ENCODE assay signal across 8 cellular contexts in the genomic region with DNA sequence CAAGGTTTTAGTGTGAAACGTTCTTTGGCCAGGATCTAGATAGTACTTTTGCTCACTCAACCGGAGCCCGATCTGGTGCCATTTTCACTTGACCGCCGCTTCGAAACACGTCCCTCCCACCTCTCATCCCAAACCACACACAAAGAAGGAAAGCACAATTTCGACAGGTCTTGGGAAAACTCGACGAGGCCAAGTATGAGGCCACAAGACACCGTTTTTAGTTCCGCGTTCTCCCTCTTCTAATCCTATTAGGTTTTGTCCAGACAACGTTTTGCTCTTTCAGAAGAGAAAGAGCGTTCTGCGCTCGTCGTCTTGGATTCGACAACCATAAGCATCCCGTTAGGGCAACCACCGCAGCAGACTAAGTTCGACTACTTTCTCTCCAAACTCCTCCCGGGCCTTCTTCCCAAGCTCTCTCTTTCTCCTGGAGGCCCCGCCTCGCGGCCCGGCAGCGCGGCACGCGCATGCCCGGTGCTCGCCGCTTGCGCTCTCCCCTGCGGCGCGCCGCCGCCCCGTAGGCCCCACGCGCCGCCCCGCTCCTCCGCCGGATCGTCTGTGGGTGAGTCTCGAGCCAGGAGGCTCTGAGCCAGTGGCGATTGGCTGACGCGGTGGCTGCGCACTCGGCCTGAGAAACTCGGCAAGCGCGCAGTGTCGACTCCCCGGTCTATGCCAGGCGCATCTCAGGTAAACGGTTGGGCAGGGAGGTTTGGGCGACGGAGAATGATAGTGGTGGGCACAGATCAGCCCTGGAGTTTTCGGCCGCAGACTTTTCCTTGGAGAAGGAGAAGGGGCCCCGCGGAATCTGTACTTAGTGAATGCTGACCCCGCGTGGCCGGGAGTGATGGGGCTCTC. TPM values are rescaled to one million over a fixed set of nuclear protein-coding genes. Genes with fewer than 3 reads are reported as not detected.
A peak's percentile ranks its signal among the peaks of the same experiment; 100 is the strongest.
DNase-seq lines count a peak whose midpoint lies in the region; ATAC-seq and TF ChIP-seq lines count a peak whose summit lies in the region.

A gene with protein sequence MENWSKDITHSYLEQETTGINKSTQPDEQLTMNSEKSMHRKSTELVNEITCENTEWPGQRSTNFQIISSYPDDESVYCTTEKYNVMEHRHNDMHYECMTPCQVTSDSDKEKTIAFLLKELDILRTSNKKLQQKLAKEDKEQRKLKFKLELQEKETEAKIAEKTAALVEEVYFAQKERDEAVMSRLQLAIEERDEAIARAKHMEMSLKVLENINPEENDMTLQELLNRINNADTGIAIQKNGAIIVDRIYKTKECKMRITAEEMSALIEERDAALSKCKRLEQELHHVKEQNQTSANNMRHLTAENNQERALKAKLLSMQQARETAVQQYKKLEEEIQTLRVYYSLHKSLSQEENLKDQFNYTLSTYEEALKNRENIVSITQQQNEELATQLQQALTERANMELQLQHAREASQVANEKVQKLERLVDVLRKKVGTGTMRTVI (plus strand): TSS at position 517 of the 852 bp plus-strand sequence. CDS start 49,952 bp downstream, outside the sequence.

- H3K27ac ChIP-seq in Peyer's patch (peak within 1 kb of the TSS; percentile 6 to 88 (median 61)), breast epithelium (peak within 1 kb of the TSS; percentile 93), rectal smooth muscle tissue (ENCODE audit: low read depth, low read length) (peak within 1 kb of the TSS; percentile 87)

- no peak for ATAC-seq in HG03097 (IDR thresholded peaks at IDR 0.05; ENCODE audit: low FRiP score, unreplicated experiment)

- H3K4me3 ChIP-seq in BE2C (ENCODE audit: low read depth, low read length) (peak within 1 kb of the TSS; percentile 66), Peyer's patch (peak within 1 kb of the TSS; percentile 7 to 79 (median 48)), breast epithelium (peak within 1 kb of the TSS; percentile 49 to 77 (median 70)), iPS-11a (ENCODE audit: low read depth, low read length) (peak within 1 kb of the TSS; percentile 77), rectal smooth muscle tissue (ENCODE audit: low read length) (peak within 1 kb of the TSS; percentile 84)

- TF ChIP-seq CTCF in BE2C (IDR thresholded peaks at IDR 0.05; ENCODE audit: low read depth, low read length): peak; percentile 25; the same call in 1 of the 2 replicates
- TF ChIP-seq CTCF in Peyer's patch (IDR thresholded peaks at IDR 0.05): peak in 2 of 6 experiments; percentile 16 to 25
- no peak for TF ChIP-seq CTCF in breast epithelium (IDR thresholded peaks at IDR 0.05)

- H3K9me3 ChIP-seq in BE2C: no peaks in the 10 kb centered on the region
- H3K9me3 ChIP-seq in Peyer's patch: no peaks in the 10 kb centered on the region
- no peaks in the 10 kb centered on the region for H3K9me3 ChIP-seq in breast epithelium

- H3K27me3 ChIP-seq in BE2C (no peaks in the 10 kb centered on the region; the same call in 1 of the 2 replicates), Peyer's patch (no peaks in the 10 kb centered on the region), breast epithelium (no peaks in the 10 kb centered on the region), rectal smooth muscle tissue (ENCODE audit: control insufficient read depth, insufficient read depth, low read length) (no peaks in the 10 kb centered on the region)

- H3K36me3 ChIP-seq in BE2C: no peaks in the 10 kb centered on the region
- no peaks in the 10 kb centered on the region for H3K36me3 ChIP-seq in Peyer's patch
- H3K36me3 ChIP-seq in breast epithelium: no peaks in the 10 kb centered on the region
- no peaks in the 10 kb centered on the region for H3K36me3 ChIP-seq in rectal smooth muscle tissue (ENCODE audit: control insufficient read depth, insufficient read depth, low read length)

- TF ChIP-seq POLR2A in Peyer's patch (IDR thresholded peaks at IDR 0.05): no peak
- no peak for TF ChIP-seq POLR2A in breast epithelium (IDR thresholded peaks at IDR 0.05)

- no peaks in the 10 kb centered on the region for H3K4me1 ChIP-seq in BE2C
- H3K4me1 ChIP-seq in Peyer's patch: no peaks in the 10 kb centered on the region
- H3K4me1 ChIP-seq in breast epithelium: no peaks in the 10 kb centered on the region
- H3K4me1 ChIP-seq in rectal smooth muscle tissue (ENCODE audit: control insufficient read depth, insufficient read depth, low read length): peaks cover 7% of the 10 kb centered on the region

- DNase-seq in BE2C: peak; percentile 59
- peak; percentile 48 for DNase-seq in HT-29 (ENCODE audit: low spot score)
- peak in 2 of 3 donors; percentile 85 to 88 for DNase-seq in Peyer's patch
- DNase-seq in breast epithelium (ENCODE audit: low spot score in 2 of 2): peak; percentile 73 to 78
- DNase-seq in GF-D8 (lab: John Stamatoyannopoulos, UW): no peak

- H3K9ac ChIP-seq in rectal smooth muscle tissue (ENCODE audit: low read length): peak within 1 kb of the TSS; percentile 42

- intact Hi-C loops in breast epithelium (cut with DNase I; ENCODE audit: low total_unique reads): no loop called here

RNA-seq across cellular contexts. Expression of the gene that starts here (rescaled TPM):
- 1.2 TPM for polyA plus RNA-seq in BE2C (2012; ENCODE audit: insufficient read depth, insufficient read length, low read depth)
- 0.10 and 0.51 TPM in 2 replicates for total RNA-seq in HT-29 (2014; rRNA removed; shearing (Covaris generic))
- total RNA-seq in Peyer's patch: 10 to 100 TPM in 2 of 4 donors, 1 to 10 TPM in 2; 5.6 to 42.1 (median 14.9) TPM
- total RNA-seq in breast epithelium: 10 to 100 TPM; 12.2 to 48.8 (median 36.1) TPM

Comparison
In these comparisons a context has a peak if more than half of its experiments do, and no peak if none do; other contexts are left out.
1. Peak in DNase-seq in HT-29; RNA of the gene not detected or under 1 TPM.